8 cellular contexts compared by ENCODE assay signal in the genomic region with DNA sequence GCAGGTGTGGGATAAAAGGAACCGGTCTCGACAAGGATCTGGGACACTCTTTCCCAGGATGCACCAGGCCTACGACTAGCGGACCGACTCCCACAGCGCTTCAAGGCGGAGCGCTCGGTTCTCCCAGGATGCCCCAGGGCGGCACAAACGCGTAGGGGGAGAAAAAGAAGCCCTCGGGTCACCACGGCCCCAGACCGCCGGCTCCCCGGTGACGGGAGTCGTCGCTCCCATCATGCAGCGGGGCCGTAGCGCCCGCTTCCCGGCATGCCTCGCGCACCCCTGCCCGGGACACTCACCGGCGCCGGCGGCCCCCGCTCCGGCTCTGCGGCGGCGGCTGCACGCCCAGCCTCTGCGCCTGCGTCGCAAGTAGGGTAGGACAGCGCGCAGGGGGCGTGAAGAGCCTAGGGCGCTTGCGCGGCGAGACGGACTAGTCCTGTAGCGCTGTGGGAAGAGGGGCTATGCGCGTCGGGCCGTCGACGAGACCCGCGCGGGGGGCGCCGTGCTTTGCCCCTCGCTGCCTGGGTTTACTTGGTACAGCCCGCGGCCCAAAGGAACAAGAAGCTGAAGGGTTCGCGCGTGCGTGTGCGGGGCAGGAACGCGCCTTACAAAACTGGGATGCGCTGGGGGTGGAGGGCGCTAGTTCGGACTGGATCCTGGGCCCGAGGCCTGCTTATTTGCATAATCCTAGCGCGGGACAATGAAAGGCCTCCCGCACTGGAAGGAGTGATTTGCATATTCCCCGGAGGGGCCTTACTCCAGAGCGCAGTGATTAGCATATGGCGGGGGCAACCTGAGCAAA. TPM values are rescaled to one million over a fixed set of nuclear protein-coding genes. Genes with fewer than 3 reads are reported as not detected.
A peak's percentile ranks its signal among the peaks of the same experiment; 100 is the strongest.
DNase-seq lines count a peak whose midpoint lies in the region; ATAC-seq, FAIRE-seq and TF ChIP-seq lines count a peak whose summit lies in the region.

TSS of gene ZNF428 (minus strand) at position 368 of the 799 bp plus-strand sequence. CDS start 5,325 bp downstream, outside the sequence.

- ATAC-seq in GM19324 (IDR thresholded peaks at IDR 0.05; ENCODE audit: low FRiP score, unreplicated experiment) = peak; percentile 79
- ATAC-seq in HG03460 (IDR thresholded peaks at IDR 0.05; ENCODE audit: unreplicated experiment) = peak; percentile 72
- peak; percentile 92 for ATAC-seq in HepG2

- peak within 1 kb of the TSS; percentile 96 for H3K27ac ChIP-seq in HepG2 (ENCODE audit: extremely low read length, insufficient read depth, low read length)

- peak within 1 kb of the TSS; percentile 82 for H2AFZ ChIP-seq in HepG2 (ENCODE audit: low read length)

- no peaks in the 10 kb centered on the region for H3K27me3 ChIP-seq in HepG2 (ENCODE audit: control insufficient read depth in 1 of 2, insufficient read depth in 2 of 2, low read length in 2 of 2)

- TF ChIP-seq EP300 in HepG2 (IDR thresholded peaks at IDR 0.05; ENCODE audit: low read depth in 2 of 2, low read length in 2 of 2) = no peak
- TF ChIP-seq EP300 in HepG2 (CRISPR knock-in tag; IDR thresholded peaks at IDR 0.05; ENCODE audit: borderline replicate concordance) = no peak

- CTCF ChIA-PET in HepG2 (lab: Yijun Ruan, JAX; ENCODE audit: low intra/inter-chr PET ratio, low total read pairs) = no interaction called here

- intact Hi-C loops in HepG2 (cut with micrococcal nuclease; ENCODE audit: unreplicated experiment) = loop anchor here (2.0 kb wide), 1 partner anchor 15 kb away; no protein-coding TSS in a partner anchor

- no peaks in the 10 kb centered on the region for H3K9me3 ChIP-seq in HepG2 (ENCODE audit: low read length)

- POLR2A ChIA-PET in HepG2 (lab: Yijun Ruan, JAX) = interaction anchor here (0.7 kb wide), 1 partner anchor 49 kb away, joined by 4 read pairs; no protein-coding TSS in a partner anchor

- peak; percentile 35; the same call in 1 of the 2 replicates for TF ChIP-seq CTCF in HepG2 (CRISPR knock-in tag; IDR thresholded peaks at IDR 0.05)

- 0 out of 5 replicates have a peak, but pooled peaks cover 0 to 2% of the 10 kb centered on the region in 2 experiments for H3K36me3 ChIP-seq in HepG2 (replicated peaks in 1 of 2; ENCODE audit: control insufficient read depth in 1 of 2, insufficient read depth in 2 of 2, low read length in 2 of 2)

- in situ Hi-C loops in HepG2 (cut with HindIII; ENCODE audit: extremely low pct_ligation_motif_present, low pct_unique_long_range_greater_than_20kb) = no loop called here

- H3K4me3 ChIP-seq in HepG2 (replicated peaks in 1 of 3; ENCODE audit: insufficient read depth in 1 of 3, low read depth in 2 of 3, low read length in 3 of 3) = peak within 1 kb of the TSS; percentile 60 to 81 (median 61)

- H3K4me2 ChIP-seq in HepG2 (ENCODE audit: low read depth, low read length) = peak within 1 kb of the TSS; percentile 96

- DNase-seq in C1 segment of cervical spinal cord (lab: John Stamatoyannopoulos, UW) (peak; percentile 62 to 96 (median 90)), NCI-H69 (lab: John Stamatoyannopoulos, UW) (peak; percentile 96), dermis blood vessel endothelial cell (peak; percentile 94), HepG2 (ENCODE audit: low spot score) (peak; percentile 87)
- DNase-seq in activated CD4-positive, alpha-beta T cell treated with anti-CD3 and anti-CD28 coated beads, Interleukin-2, amount 50 U/mL, for 48 hours = peak; percentile 83 to 91
- DNase-seq in stimulated activated CD4-positive, alpha-beta T cell treated with anti-CD3 and anti-CD28 coated beads, Interleukin-2, amount 100 ng/mL, for 48 hours = peak; percentile 78 to 83

- no peaks in the 10 kb centered on the region for H4K20me1 ChIP-seq in HepG2 (ENCODE audit: insufficient read depth, low read length)

- peak; percentile 37; the same call in 1 of the 2 replicates for TF ChIP-seq RAD21 in HepG2 (CRISPR knock-in tag; IDR thresholded peaks at IDR 0.05)

- H3K4me1 ChIP-seq in HepG2 (ENCODE audit: insufficient read depth, low read length) = peaks cover 24% of the 10 kb centered on the region

- H3K79me2 ChIP-seq in HepG2 (ENCODE audit: insufficient read depth, low read length) = peaks cover 14% of the 10 kb centered on the region

- no peak for FAIRE-seq in HepG2 (lab: Jason Lieb, UNC)

- H3K9ac ChIP-seq in HepG2 (ENCODE audit: insufficient read depth, low read depth, low read length) = peak within 1 kb of the TSS; percentile 88

- under 1% methylated on average over 41 of the region's 81 CpGs for WGBS in HepG2 (ENCODE audit: low lambda C conversion rate)

- TF ChIP-seq POLR2A in HepG2 (IDR thresholded peaks at IDR 0.05; ENCODE audit: insufficient read depth in 1 of 2, low read depth in 2 of 2, low read length in 2 of 2) = peak; percentile 78 to 80

- BruUV-seq in HepG2 (replicated peaks; lab: Mats Ljungman, UMichigan) = no TSS peak

TF ChIP-seq in HepG2, 621 proteins besides CTCF, POLR2A, EP300 and RAD21 (continues in another document):
- peak; percentile 92 for TF ChIP-seq ZNF747 (CRISPR knock-in tag; IDR thresholded peaks at IDR 0.05; ENCODE audit: borderline replicate concordance)
- TF ChIP-seq ZBED4 (CRISPR knock-in tag; IDR thresholded peaks at IDR 0.05; ENCODE audit: borderline replicate concordance) = no peak
- TF ChIP-seq, protein P1, sequence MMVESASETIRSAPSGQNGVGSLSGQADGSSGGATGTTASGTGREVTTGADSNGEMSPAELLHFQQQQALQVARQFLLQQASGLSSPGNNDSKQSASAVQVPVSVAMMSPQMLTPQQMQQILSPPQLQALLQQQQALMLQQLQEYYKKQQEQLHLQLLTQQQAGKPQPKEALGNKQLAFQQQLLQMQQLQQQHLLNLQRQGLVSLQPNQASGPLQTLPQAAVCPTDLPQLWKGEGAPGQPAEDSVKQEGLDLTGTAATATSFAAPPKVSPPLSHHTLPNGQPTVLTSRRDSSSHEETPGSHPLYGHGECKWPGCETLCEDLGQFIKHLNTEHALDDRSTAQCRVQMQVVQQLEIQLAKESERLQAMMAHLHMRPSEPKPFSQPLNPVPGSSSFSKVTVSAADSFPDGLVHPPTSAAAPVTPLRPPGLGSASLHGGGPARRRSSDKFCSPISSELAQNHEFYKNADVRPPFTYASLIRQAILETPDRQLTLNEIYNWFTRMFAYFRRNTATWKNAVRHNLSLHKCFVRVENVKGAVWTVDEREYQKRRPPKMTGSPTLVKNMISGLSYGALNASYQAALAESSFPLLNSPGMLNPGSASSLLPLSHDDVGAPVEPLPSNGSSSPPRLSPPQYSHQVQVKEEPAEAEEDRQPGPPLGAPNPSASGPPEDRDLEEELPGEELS (CRISPR knock-in tag; IDR thresholded peaks at IDR 0.05) = peak; percentile 16; the same call in 1 of the 2 replicates

RNA-seq across cellular contexts. Expression of gene ZNF428, which starts in this region (rescaled TPM):
- total RNA-seq in dermis blood vessel endothelial cell (41.5 and 46.5 TPM in 2 replicates), HepG2 (2016; rRNA removed; fragmentation: Illumina TruSeq; extraction: Trizol) (24.0 and 26.9 TPM in 2 replicates)
- 19.4 and 25.5 TPM in 2 replicates for total RNA-seq in HepG2 (2016; cell fraction: cytosol; rRNA removed; fragmentation: Illumina TruSeq; extraction: Trizol; ENCODE audit: low read depth)
- 20.7 and 27.4 TPM in 2 replicates for total RNA-seq in HepG2 (2016; cell fraction: insoluble cytoplasmic fraction; rRNA removed; fragmentation: Illumina TruSeq; extraction: Trizol)
- 23.9 and 34.3 TPM in 2 replicates for total RNA-seq in HepG2 (2016; cell fraction: membrane; rRNA removed; fragmentation: Illumina TruSeq; extraction: Trizol)
- total RNA-seq in HepG2 (2016; cell fraction: nucleus; rRNA removed; fragmentation: Illumina TruSeq; extraction: Trizol) = 6.5 and 9.5 TPM in 2 replicates
- polyA plus RNA-seq in HepG2 (2011; rRNA removed) = 10.4 and 11.5 TPM in 2 replicates
- polyA plus RNA-seq in HepG2 (2011; cell fraction: cytosol; rRNA removed) = 8.0 and 12.3 TPM in 2 replicates
- 6.0 and 6.2 TPM in 2 replicates for polyA plus RNA-seq in HepG2 (2011; cell fraction: nucleus; rRNA removed)
- polyA plus RNA-seq in HepG2 (2012) = 11.5 and 12.7 TPM in 2 replicates
- 19.6 and 22.2 TPM in 2 replicates for polyA plus RNA-seq in HepG2 (2016; cell fraction: cytosol; fragmentation: Illumina TruSeq; extraction: Trizol; ENCODE audit: low read depth)
- polyA plus RNA-seq in HepG2 (2016; cell fraction: insoluble cytoplasmic fraction; fragmentation: Illumina TruSeq; extraction: Trizol; ENCODE audit: low read depth) = 27.6 and 28.2 TPM in 2 replicates
- polyA plus RNA-seq in HepG2 (2016; cell fraction: membrane; fragmentation: Illumina TruSeq; extraction: Trizol; ENCODE audit: low read depth) = 25.6 and 28.5 TPM in 2 replicates
- polyA plus RNA-seq in HepG2 (2016; cell fraction: nucleus; fragmentation: Illumina TruSeq; extraction: Trizol; ENCODE audit: insufficient read depth, low read depth) = 19.8 and 22.6 TPM in 2 replicates
- 3.2 and 7.4 TPM in 2 replicates for polyA minus RNA-seq in HepG2 (2011; rRNA and poly(A)+ RNA removed; ENCODE audit: low replicate concordance)
- 4.6 and 4.9 TPM in 2 replicates for polyA minus RNA-seq in HepG2 (2011; cell fraction: cytosol; rRNA and poly(A)+ RNA removed)
- polyA minus RNA-seq in HepG2 (2011; cell fraction: nucleus; rRNA and poly(A)+ RNA removed) = 2.1 and 4.6 TPM in 2 replicates

Comparison
In these comparisons a context has a peak if more than half of its experiments do, and no peak if none do; other contexts are left out.
1. Peak in every context shown above with its lines: DNase-seq, ATAC-seq, H3K4me3 ChIP-seq and H3K27ac ChIP-seq.